ENCODE assay signal across 8 cellular contexts in the genomic region with DNA sequence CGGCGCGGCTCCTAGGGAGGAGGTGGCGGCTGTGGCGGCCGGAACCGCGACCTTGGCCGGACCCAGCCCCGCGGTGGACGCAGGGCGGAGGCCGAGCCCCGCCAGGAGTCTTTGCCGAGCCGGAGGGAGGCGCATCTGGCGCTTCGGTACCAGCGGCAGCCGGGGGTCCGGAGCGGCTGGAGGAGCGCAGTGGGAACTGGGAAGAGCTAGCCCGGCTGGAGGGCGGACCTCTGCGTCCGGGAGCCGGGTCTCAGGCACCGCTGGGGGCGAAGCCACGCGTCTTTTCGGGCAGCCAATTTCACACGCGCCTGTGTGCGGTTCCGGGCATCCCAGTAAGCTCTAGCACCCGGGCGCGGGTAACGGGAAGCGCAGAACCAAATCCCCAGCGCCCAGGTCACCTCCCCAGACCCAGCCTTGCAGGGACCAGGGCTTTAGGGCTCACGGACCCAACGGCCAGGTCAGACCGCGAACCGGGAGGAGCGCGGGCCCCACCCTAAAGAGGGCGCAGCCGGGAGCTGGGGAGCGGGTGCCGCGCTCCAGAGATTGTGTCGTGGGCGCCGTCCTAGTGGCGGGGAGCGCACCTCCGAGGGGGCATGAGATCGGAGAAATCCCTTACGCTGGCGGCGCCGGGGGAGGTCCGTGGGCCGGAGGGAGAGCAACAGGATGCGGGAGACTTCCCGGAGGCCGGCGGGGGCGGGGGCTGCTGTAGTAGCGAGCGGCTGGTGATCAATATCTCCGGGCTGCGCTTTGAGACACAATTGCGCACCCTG.
DNase-seq lines count a peak whose midpoint lies in the region; ATAC-seq and TF ChIP-seq lines count a peak whose summit lies in the region.

No MANE protein-coding gene starts in this region.

- H4K12ac ChIP-seq in trophoblast cell (ENCODE audit: low read depth, low read length): no peak overlapping the region

- H2AK5ac ChIP-seq in trophoblast cell (ENCODE audit: low read length): no peak overlapping the region

- H3K4me3 ChIP-seq in NT2/D1 (ENCODE audit: insufficient read length, low read depth) (peak overlapping the region; percentile 74), fibroblast of the aortic adventitia (ENCODE audit: low read depth, low read length) (peak overlapping the region; percentile 22), trophoblast cell (ENCODE audit: low read depth, low read length) (peak overlapping the region; percentile 68)

- no peak overlapping the region for H4K8ac ChIP-seq in trophoblast cell (ENCODE audit: low read depth, low read length)

- WGBS in trophoblast cell (ENCODE audit: extremely low coverage, insufficient coverage, insufficient read length): no CpG with 5 or more reads among the region's 80 CpGs

- no peak overlapping the region for H3K27ac ChIP-seq in trophoblast cell (ENCODE audit: low read depth, low read length)

- no peaks in the 10 kb centered on the region for H3K79me1 ChIP-seq in trophoblast cell (ENCODE audit: low read length)

- H3K79me2 ChIP-seq in trophoblast cell (ENCODE audit: control insufficient read depth, insufficient read depth, low read length, poor library complexity): no peaks in the 10 kb centered on the region

- no peak overlapping the region for H2BK5ac ChIP-seq in trophoblast cell (ENCODE audit: low read depth, low read length, poor library complexity)

- H3K36me3 ChIP-seq in NT2/D1 (ENCODE audit: insufficient read depth, insufficient read length, low read length): peaks cover 42% of the 10 kb centered on the region
- H3K36me3 ChIP-seq in trophoblast cell (ENCODE audit: control insufficient read depth in 1 of 2, insufficient read depth in 2 of 2, low read length in 2 of 2): no peaks in the 10 kb centered on the region

- H4K91ac ChIP-seq in trophoblast cell (ENCODE audit: low read depth, low read length): no peak overlapping the region

- no peak for ATAC-seq in HG03342 (IDR thresholded peaks at IDR 0.05; ENCODE audit: unreplicated experiment)

- H3K27me3 ChIP-seq in NT2/D1 (ENCODE audit: insufficient read depth, insufficient read length) (peaks cover 40% of the 10 kb centered on the region), trophoblast cell (ENCODE audit: insufficient read depth, low read length) (peaks cover 29% of the 10 kb centered on the region)

- H3K4ac ChIP-seq in trophoblast cell (ENCODE audit: low read depth, low read length): no peak overlapping the region

- H3K4me1 ChIP-seq in NT2/D1 (ENCODE audit: insufficient read depth, insufficient read length) (peaks cover 12% of the 10 kb centered on the region), trophoblast cell (ENCODE audit: control insufficient read depth in 1 of 2, insufficient read depth in 2 of 2, low read length in 2 of 2) (peaks cover 0 to 7% of the 10 kb centered on the region in 2 experiments)

- peak overlapping the region; percentile 74 for H3K4me2 ChIP-seq in trophoblast cell (ENCODE audit: low read length)

- H3K9me3 ChIP-seq in NT2/D1 (ENCODE audit: insufficient read depth, low read length) (no peaks in the 10 kb centered on the region), trophoblast cell (ENCODE audit: insufficient read depth, low read depth, low read length) (peaks cover 10% of the 10 kb centered on the region)

- H2BK12ac ChIP-seq in trophoblast cell (ENCODE audit: low read length): no peak overlapping the region

- H3K9ac ChIP-seq in NT2/D1 (ENCODE audit: insufficient read length, low read depth) (peak overlapping the region; percentile 94), trophoblast cell (ENCODE audit: low read length) (no peak overlapping the region)

- peak; percentile 29 for DNase-seq in DMS114 treated with DMSO at 0.1 percent for 48 hours (lab: John Stamatoyannopoulos, UW; ENCODE audit: unreplicated experiment)
- DNase-seq in NT2/D1 (ENCODE audit: low read depth, low spot score): peak; percentile 35
- DNase-seq in fibroblast of the aortic adventitia (ENCODE audit: low read depth): no peak
- DNase-seq in trophoblast cell: peak in 1 of 2 donors; percentile 1
- DNase-seq in AG20443 (ENCODE audit: low spot score): no peak
- no peak for DNase-seq in NK-92 treated with Interleukin-12 subunit alpha and Interleukin-12 subunit beta, amount 100 ng/mL, for 24 hours (lab: John Stamatoyannopoulos, UW)
- DNase-seq in DMS153 treated with DMSO at 0.1 percent for 48 hours (lab: John Stamatoyannopoulos, UW; ENCODE audit: unreplicated experiment): no peak

- peak overlapping the region; percentile 5 for H2AFZ ChIP-seq in trophoblast cell (ENCODE audit: insufficient read depth, low read length, poor library complexity)

- H3K14ac ChIP-seq in trophoblast cell (ENCODE audit: low read length): no peak overlapping the region

- no peak overlapping the region for H3K23ac ChIP-seq in trophoblast cell (ENCODE audit: low read length)

- no peak for TF ChIP-seq CTCF in fibroblast of the aortic adventitia (IDR thresholded peaks at IDR 0.05; ENCODE audit: insufficient read depth, low read length)

- H2BK120ac ChIP-seq in trophoblast cell (ENCODE audit: insufficient read depth, low read length, poor library complexity): no peak overlapping the region

- H3K18ac ChIP-seq in trophoblast cell (ENCODE audit: low read length): no peak overlapping the region

Comparison
In these comparisons a context has a peak if more than half of its experiments do, and no peak if none do; other contexts are left out.
1. DNase-seq: peak in DMS114 treated with DMSO at 0.1 percent for 48 hours (single experiment) and NT2/D1 (single experiment); none in fibroblast of the aortic adventitia (single experiment), AG20443 (single experiment), NK-92 treated with Interleukin-12 subunit alpha and Interleukin-12 subunit beta, amount 100 ng/mL, for 24 hours (single experiment) and DMS153 treated with DMSO at 0.1 percent for 48 hours (single experiment).
2. H3K4me3 ChIP-seq: peak in every context shown above with its lines; median percentile 74 in NT2/D1; 68 in trophoblast cell; 22 in fibroblast of the aortic adventitia.